In genomic region chr21:28805885-28806284, GRCh38 we compare ENCODE assay signal across 14 cellular contexts.
DNase-seq lines count a peak whose midpoint lies in the region; ATAC-seq and TF ChIP-seq lines count a peak whose summit lies in the region.
"Had no signal": no experiment of that assay in that cellular context is flagged by ENCODE, and none has a peak within 500 bp of the region (broad histone marks: within the 10 kb centered on the region; RNA-seq: fewer than 3 reads in every experiment).

No MANE protein-coding gene starts in this region.

- no peaks in the 10 kb centered on the region for H3K9me3 ChIP-seq in SJSA1 (replicated peaks)

- no peaks in the 10 kb centered on the region for H3K27me3 ChIP-seq in SJSA1 (replicated peaks)

- H3K36me3 ChIP-seq in SJSA1 = no peaks in the 10 kb centered on the region

- DNase-seq in AG09309 (ENCODE audit: low read depth) (peak; percentile 70), SJSA1 (ENCODE audit: low read depth in 1 of 2, low spot score in 2 of 2) (peak; percentile 66 to 84), fibroblast of gingiva (ENCODE audit: low read depth) (peak; percentile 97), non-pigmented ciliary epithelial cell (ENCODE audit: low read depth) (peak; percentile 42), HUDEP-2 (lab: John Stamatoyannopoulos, UW; ENCODE audit: unreplicated experiment in 76 of 76) (no peak)
- DNase-seq in activated CD4-positive, CD25-positive, alpha-beta regulatory T cell treated with anti-CD3 and anti-CD28 coated beads, Interleukin-2, amount 50 U/mL, for 72 hours = no peak
- DNase-seq: activated CD4-positive, CD25-positive, alpha-beta regulatory T cell; left colon; NCI-H1105 treated with DMSO at 0.1 percent for 48 hours; NCI-H526 had no signal

- ATAC-seq in GM18867 (IDR thresholded peaks at IDR 0.05; ENCODE audit: unreplicated experiment) (no peak), HG03460 (IDR thresholded peaks at IDR 0.05; ENCODE audit: unreplicated experiment) (no peak)
- ATAC-seq: esophagus mucosa, left colon had no signal

- H3K4me1 ChIP-seq in SJSA1 (replicated peaks) = peaks cover 23% of the 10 kb centered on the region
- H3K4me1 ChIP-seq: parathyroid adenoma had no signal

- H3K27ac ChIP-seq in SJSA1 = peak overlapping the region; percentile 84
- H3K27ac ChIP-seq: parathyroid adenoma had no signal

- H3K4me3 ChIP-seq in AG09309 (ENCODE audit: control insufficient read depth, low read depth, low read length) = no peak overlapping the region
- H3K4me3 ChIP-seq in SJSA1 = no peak overlapping the region

- no peak for TF ChIP-seq CTCF in AG09309 (IDR thresholded peaks at IDR 0.05; ENCODE audit: control insufficient read depth, insufficient read depth, low read depth, low read length, missing control alignments)

Comparison
In these comparisons a context has a peak if more than half of its experiments do, and no peak if none do; other contexts are left out.
1. DNase-seq: peak in AG09309 (single experiment), SJSA1 (2 of 2), fibroblast of gingiva (single experiment) and non-pigmented ciliary epithelial cell (single experiment); none in HUDEP-2 (0 of 76) and activated CD4-positive, CD25-positive, alpha-beta regulatory T cell treated with anti-CD3 and anti-CD28 coated beads, Interleukin-2, amount 50 U/mL, for 72 hours (single experiment).